ENCODE assay signal across 9 cellular contexts in the genomic region with DNA sequence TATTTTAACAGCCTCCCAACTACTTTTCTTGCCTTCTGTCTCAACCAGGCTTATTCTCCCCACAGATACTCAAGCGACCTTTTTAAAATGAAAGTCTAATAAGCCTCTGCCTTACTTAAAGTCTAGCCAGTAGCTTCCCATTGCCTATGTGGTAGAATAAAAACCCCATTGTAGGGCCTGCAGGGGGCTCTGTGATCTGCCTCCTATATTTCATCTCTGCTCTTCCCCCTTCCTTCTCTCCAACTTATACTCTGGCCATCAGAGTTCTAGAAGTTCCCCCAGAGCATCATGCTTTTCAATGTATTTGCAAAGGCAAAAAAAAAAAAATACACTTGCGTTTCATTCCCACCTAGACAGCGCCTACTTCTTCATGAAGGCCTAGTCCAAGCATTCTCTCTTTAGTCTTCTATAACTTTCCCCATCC.
DNase-seq lines count a peak whose midpoint lies in the region; ATAC-seq and TF ChIP-seq lines count a peak whose summit lies in the region.
"Had no signal": no experiment of that assay in that cellular context is flagged by ENCODE, and none has a peak within 500 bp of the region (broad histone marks: within the 10 kb centered on the region; RNA-seq: fewer than 3 reads in every experiment).

No MANE protein-coding gene starts in this region.

- H3K27me3 ChIP-seq in lower lobe of right lung (ENCODE audit: low read depth): no peaks in the 10 kb centered on the region

- H3K27ac ChIP-seq in lower lobe of right lung: peak overlapping the region; percentile 81

- TF ChIP-seq CTCF in AG10803 (conservative IDR thresholded peaks at IDR 0.05; ENCODE audit: low read length) (peak; percentile 21), HFF-Myc (IDR thresholded peaks at IDR 0.05; ENCODE audit: low read depth, low read length, missing control alignments) (peak; percentile 18), lower lobe of right lung (IDR thresholded peaks at IDR 0.05) (no peak)

- no peaks in the 10 kb centered on the region for H3K9me3 ChIP-seq in lower lobe of right lung

- H3K4me1 ChIP-seq in lower lobe of right lung: peaks cover 56% of the 10 kb centered on the region

- DNase-seq in AG10803 (ENCODE audit: low read depth) (no peak), HFF-Myc (ENCODE audit: extremely low read depth, low read depth) (no peak), UCSD-AML1 (lab: John Stamatoyannopoulos, UW; ENCODE audit: unreplicated experiment) (peak; percentile 19), lower lobe of right lung (no peak), hippocampal formation (lab: John Stamatoyannopoulos, UW) (no peak), SKM-1 (lab: John Stamatoyannopoulos, UW; ENCODE audit: unreplicated experiment) (no peak), hypothalamus (lab: John Stamatoyannopoulos, UW) (no peak)
- DNase-seq: NCI-H226 had no signal

- no peak for ATAC-seq in lower lobe of right lung
- ATAC-seq in GM19328 (IDR thresholded peaks at IDR 0.05; ENCODE audit: unreplicated experiment): no peak

- intact Hi-C loops in lower lobe of right lung (cut with DNase I): no loop called here

- H3K4me3 ChIP-seq in AG10803 (ENCODE audit: low read length) (peak overlapping the region; percentile 4; the same call in 1 of the 2 replicates), HFF-Myc (replicated peaks; ENCODE audit: low read depth, low read length) (no peak overlapping the region), lower lobe of right lung (peak overlapping the region; percentile 25)

- H3K36me3 ChIP-seq in lower lobe of right lung: no peaks in the 10 kb centered on the region
